Comparison of ENCODE assay signal across 13 cellular contexts in the genomic region with DNA sequence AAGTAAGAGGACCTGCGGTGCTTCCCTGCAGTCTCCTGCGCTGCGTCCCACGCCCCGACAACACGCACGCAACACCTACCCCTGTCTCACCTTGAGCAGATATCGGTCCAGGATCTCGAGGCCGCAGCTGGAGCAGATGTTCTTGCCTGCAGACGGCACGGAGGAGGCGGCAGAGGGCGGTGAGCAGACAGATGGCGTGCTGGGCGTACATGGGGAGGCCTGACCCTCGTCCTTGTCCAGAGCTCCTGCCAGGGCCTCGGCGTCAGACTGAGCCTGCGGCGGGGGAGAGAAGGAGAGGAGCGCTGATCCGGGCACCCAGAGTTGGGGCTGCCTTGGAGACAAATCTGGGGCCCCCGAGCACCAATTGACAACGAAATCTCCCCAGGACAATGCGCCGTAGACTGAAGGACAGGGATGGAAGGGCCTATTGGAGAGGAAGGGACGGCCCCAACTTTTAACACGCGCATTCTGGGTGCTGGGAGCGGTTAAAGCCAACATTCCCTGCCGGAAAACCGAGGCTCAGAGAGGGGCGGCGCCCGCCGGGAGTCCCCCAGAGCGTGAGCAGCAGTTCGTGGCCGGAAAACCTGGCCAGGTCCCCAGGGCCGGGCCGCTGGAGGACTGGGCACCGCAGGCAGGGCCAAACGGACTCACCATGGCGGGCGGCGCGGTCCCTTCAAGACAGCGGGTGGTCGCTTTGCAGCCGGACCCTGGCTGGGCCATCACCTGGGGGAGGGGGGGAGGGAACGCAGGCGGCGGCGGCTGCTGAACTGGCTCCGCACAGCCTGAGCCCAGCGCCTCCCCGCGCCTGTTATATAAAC. TPM values are rescaled to one million over a fixed set of nuclear protein-coding genes. Genes with fewer than 3 reads are reported as not detected.
DNase-seq lines count a peak whose midpoint lies in the region; ATAC-seq, FAIRE-seq and TF ChIP-seq lines count a peak whose summit lies in the region.
"Had no signal": no experiment of that assay in that cellular context is flagged by ENCODE, and none has a peak within 500 bp of the region (broad histone marks: within the 10 kb centered on the region; RNA-seq: fewer than 3 reads in every experiment).

No MANE protein-coding gene starts in this region.

- H3K27ac ChIP-seq in heart right ventricle (peak overlapping the region in 2 of 10 donors; percentile 45 to 70), H1 (ENCODE audit: low read depth, low read length) (no peak overlapping the region), upper lobe of left lung (no peak overlapping the region)
- H3K27ac ChIP-seq: prostate gland, thyroid gland had no signal

- TF ChIP-seq CTCF in heart right ventricle (IDR thresholded peaks at IDR 0.05), result peak in 1 of 9 donors; percentile 10
- no peak for TF ChIP-seq CTCF in H1 (IDR thresholded peaks at IDR 0.05; ENCODE audit: control extremely low read depth in 1 of 3, insufficient read depth in 1 of 3, low read depth in 1 of 3, low read length in 3 of 3)
- no peak for TF ChIP-seq CTCF in mucosa of descending colon (IDR thresholded peaks at IDR 0.05)
- TF ChIP-seq CTCF in upper lobe of left lung (IDR thresholded peaks at IDR 0.05), result no peak

- 7 to 17% methylated on average over 59 of the region's 59 CpGs for WGBS in heart right ventricle, 2 donors
- 2% methylated on average over 49 of the region's 59 CpGs; no CpG with 5 or more reads in 1 of the 2 experiments for WGBS in H1 (ENCODE audit: extremely low coverage in 1 of 2, insufficient coverage in 1 of 2, insufficient read length in 1 of 2, insufficient replicate concordance in 2 of 2, low coverage in 1 of 2, low lambda C conversion rate in 2 of 2, missing lambda C conversion rate in 1 of 2), 2 experiments
- WGBS in upper lobe of left lung, 2 donors, result 41 to 51% methylated on average over 18 to 55 of the region's 59 CpGs

- no peak for TF ChIP-seq EP300 in H1 (IDR thresholded peaks at IDR 0.05; ENCODE audit: borderline replicate concordance in 1 of 2, low read depth in 2 of 2, low read length in 2 of 2)
- TF ChIP-seq EP300 in upper lobe of left lung (IDR thresholded peaks at IDR 0.05), result no peak

- H3K27me3 ChIP-seq in heart right ventricle, result peaks cover 20 to 100% (median 92%) of the 10 kb centered on the region in 7 donors
- H3K27me3 ChIP-seq in H1 (replicated peaks in 1 of 4; ENCODE audit: control insufficient read depth in 3 of 4, extremely low read depth in 1 of 4, insufficient read depth in 3 of 4, low read length in 3 of 4), result peaks cover 82 to 100% (median 95%) of the 10 kb centered on the region in 4 experiments
- peaks cover 0 to 58% (median 31%) of the 10 kb centered on the region in 4 donors for H3K27me3 ChIP-seq in upper lobe of left lung

- H3K4ac ChIP-seq in H1 (replicated peaks; ENCODE audit: insufficient read length, low read depth, low read length), result no peak overlapping the region

- H2BK20ac ChIP-seq in H1 (ENCODE audit: low read length), result no peak overlapping the region

- no peaks in the 10 kb centered on the region for H3K36me3 Mint-ChIP-seq in natural killer cell treated with Interleukin-12 subunit alpha and Interleukin-12 subunit beta and Interleukin-15 and Interleukin-18, amount 100 ng/mL, for 72 hours

- H3K4me1 ChIP-seq in heart right ventricle (peaks cover 4 to 42% (median 32%) of the 10 kb centered on the region in 9 donors), H1 (replicated peaks in 1 of 4; ENCODE audit: control insufficient read depth in 3 of 4, insufficient read depth in 4 of 4, low read length in 3 of 4) (peaks cover 0 to 34% (median 17%) of the 10 kb centered on the region in 4 experiments; a peak in 6 of 7 replicates), mucosa of descending colon (ENCODE audit: low read depth) (peaks cover 15% of the 10 kb centered on the region), upper lobe of left lung (peaks cover 22 to 39% (median 27%) of the 10 kb centered on the region in 4 donors)

- no peaks in the 10 kb centered on the region for H3K9me3 ChIP-seq in heart right ventricle
- H3K9me3 ChIP-seq in H1 (ENCODE audit: insufficient read depth in 2 of 2, low read depth in 1 of 2, low read length in 1 of 2), result no peaks in the 10 kb centered on the region
- H3K9me3 ChIP-seq in mucosa of descending colon, result no peaks in the 10 kb centered on the region
- H3K9me3 ChIP-seq in upper lobe of left lung, result no peaks in the 10 kb centered on the region
- H3K9me3 ChIP-seq: prostate gland, thyroid gland had no signal

- no peak overlapping the region for H4K5ac ChIP-seq in H1 (ENCODE audit: insufficient read length, low read depth, low read length)

- H3K4me1 Mint-ChIP-seq in natural killer cell treated with Interleukin-12 subunit alpha and Interleukin-12 subunit beta and Interleukin-15 and Interleukin-18, amount 100 ng/mL, for 72 hours (ENCODE audit: low read depth in 2 of 2), result no peaks in the 10 kb centered on the region

- H2BK15ac ChIP-seq in H1 (ENCODE audit: low read length), result peak overlapping the region; percentile 20; the same call in 1 of the 2 replicates

- H4K91ac ChIP-seq in H1 (replicated peaks; ENCODE audit: insufficient read length, low read length), result peak overlapping the region; percentile 29

- no peak for TF ChIP-seq POLR2A in H1 (IDR thresholded peaks at IDR 0.05; ENCODE audit: control extremely low read depth in 1 of 2, low read depth in 2 of 2, low read length in 2 of 2)
- no peak for TF ChIP-seq POLR2A in upper lobe of left lung (IDR thresholded peaks at IDR 0.05)

- no peak overlapping the region for H3K23ac ChIP-seq in H1 (ENCODE audit: insufficient read length)

- H3K4me3 ChIP-seq in heart right ventricle, result peak overlapping the region; percentile 4 to 62 (median 52)
- H3K4me3 ChIP-seq in H1 (ENCODE audit: extremely low read depth in 1 of 4, insufficient read depth in 2 of 4, low read depth in 3 of 4, low read length in 4 of 4), result peak overlapping the region in 3 of 4 experiments; percentile 9 to 48 (median 16); a peak in 6 of 8 replicates
- no peak overlapping the region for H3K4me3 ChIP-seq in mucosa of descending colon
- H3K4me3 ChIP-seq in upper lobe of left lung, result peak overlapping the region in 3 of 4 donors; percentile 40 to 52 (median 47)

- H3K18ac ChIP-seq in H1 (ENCODE audit: extremely low read depth, low read length), result no peak overlapping the region

- CTCF ChIA-PET in H1 (lab: Charles Lee; ENCODE audit: partially characterized antibody), result interaction anchor here (0.9 to 1.7 kb wide), 6 partner anchors 13 to 125 kb away, joined by 3 to 10 read pairs (median 3); no protein-coding TSS in a partner anchor

- no peak overlapping the region for H2AK5ac ChIP-seq in H1 (ENCODE audit: low read depth, low read length)

- peaks cover 11 to 34% of the 10 kb centered on the region in 2 experiments for H4K20me1 ChIP-seq in H1 (replicated peaks in 1 of 2; ENCODE audit: control insufficient read depth in 1 of 2, insufficient read depth in 2 of 2, low read length in 2 of 2)

- no peak overlapping the region for H2BK120ac ChIP-seq in H1 (replicated peaks; ENCODE audit: low read depth, low read length)

- no peak overlapping the region for H3K14ac ChIP-seq in H1 (ENCODE audit: insufficient read length)

- ATAC-seq in heart right ventricle, result peak in 1 of 8 donors; percentile 13
- ATAC-seq in Right ventricle myocardium inferior, result no peak
- ATAC-seq in mucosa of descending colon, result peak; percentile 10
- no peak for ATAC-seq in upper lobe of left lung (ENCODE audit: low FRiP score in 2 of 2)
- ATAC-seq in natural killer cell treated with Interleukin-12 subunit alpha and Interleukin-12 subunit beta and Interleukin-15 and Interleukin-18, amount 100 ng/mL, for 72 hours, result no peak
- ATAC-seq: esophagus mucosa had no signal

- no peak overlapping the region for H3K9ac ChIP-seq in H1 (replicated peaks in 1 of 4; ENCODE audit: extremely low read depth in 1 of 4, low read depth in 3 of 4, low read length in 3 of 4)

- POLR2A ChIA-PET in H1 (lab: Charles Lee; ENCODE audit: partially characterized antibody), result interaction anchor here (1.3 to 2.7 kb wide), 2 partner anchors 11 to 38 kb away, joined by 6 to 26 read pairs; partner anchors contain the start of genes MRRF and RBM18

- H4K8ac ChIP-seq in H1 (ENCODE audit: extremely low read depth, insufficient read depth, low read length), result no peak overlapping the region

- H3K36me3 ChIP-seq in heart right ventricle, result no peaks in the 10 kb centered on the region
- peaks cover 0 to 4% (median 0%) of the 10 kb centered on the region in 4 experiments; a peak in 1 of 8 replicates for H3K36me3 ChIP-seq in H1 (ENCODE audit: control insufficient read depth in 2 of 4, insufficient read depth in 4 of 4, low read length in 3 of 4)
- H3K36me3 ChIP-seq in mucosa of descending colon (ENCODE audit: low read depth), result no peaks in the 10 kb centered on the region
- no peaks in the 10 kb centered on the region for H3K36me3 ChIP-seq in upper lobe of left lung
- H3K36me3 ChIP-seq: prostate gland, thyroid gland had no signal

- peaks cover 36 to 40% of the 10 kb centered on the region in 2 donors for H3K27me3 Mint-ChIP-seq in natural killer cell treated with Interleukin-12 subunit alpha and Interleukin-12 subunit beta and Interleukin-15 and Interleukin-18, amount 100 ng/mL, for 72 hours

- no peaks in the 10 kb centered on the region for H3K79me1 ChIP-seq in H1 (ENCODE audit: low read depth, low read length)

- H3K27ac Mint-ChIP-seq in natural killer cell treated with Interleukin-12 subunit alpha and Interleukin-12 subunit beta and Interleukin-15 and Interleukin-18, amount 100 ng/mL, for 72 hours, result no peak overlapping the region

- H3K4me3 Mint-ChIP-seq in natural killer cell treated with Interleukin-12 subunit alpha and Interleukin-12 subunit beta and Interleukin-15 and Interleukin-18, amount 100 ng/mL, for 72 hours, result no peak overlapping the region

- FAIRE-seq in H1 (lab: Jason Lieb, UNC), result no peak
- FAIRE-seq: bronchial epithelial cell had no signal

- H3K4me2 ChIP-seq in H1 (ENCODE audit: insufficient read depth in 1 of 2, low read depth in 2 of 2, low read length in 2 of 2), result peak overlapping the region; percentile 57 to 73

- H3K56ac ChIP-seq in H1 (replicated peaks; ENCODE audit: insufficient read length, low read depth, low read length), result no peak overlapping the region

- no peaks in the 10 kb centered on the region for H3K79me2 ChIP-seq in H1 (ENCODE audit: control insufficient read depth in 1 of 2, insufficient read depth in 2 of 2, low read length in 2 of 2)

- no peaks in the 10 kb centered on the region for H3K9me3 Mint-ChIP-seq in natural killer cell treated with Interleukin-12 subunit alpha and Interleukin-12 subunit beta and Interleukin-15 and Interleukin-18, amount 100 ng/mL, for 72 hours

- TF ChIP-seq RAD21 in H1 (IDR thresholded peaks at IDR 0.05 in 1 of 2, conservative IDR thresholded peaks at IDR 0.05 in 1 of 2; ENCODE audit: low read depth in 2 of 2, low read length in 2 of 2), result no peak

- H2BK12ac ChIP-seq in H1 (ENCODE audit: low read depth, low read length), result peak overlapping the region; percentile 69; the same call in 1 of the 2 replicates

- no peak overlapping the region for H2BK5ac ChIP-seq in H1 (ENCODE audit: low read depth, low read length)

- no peak overlapping the region for H2AFZ ChIP-seq in H1 (ENCODE audit: low read length)

- intact Hi-C loops in heart right ventricle (cut with DNase I) (loop anchor here in 1 of 10 donors (10.0 kb wide), 1 partner anchor 118 kb away; no protein-coding TSS in a partner anchor), Right ventricle myocardium inferior (cut with DNase I) (loop anchor here (5.0 to 10.0 kb wide), 2 partner anchors 100 to 118 kb away; no protein-coding TSS in a partner anchor), mucosa of descending colon (cut with DNase I, micrococcal nuclease) (loop anchor here in 1 of 2 donors (10.0 kb wide), 1 partner anchor 58 kb away; no protein-coding TSS in a partner anchor)

- DNase-seq in heart right ventricle (no peak), Right ventricle myocardium inferior (ENCODE audit: missing footprints) (no peak), H1 (ENCODE audit: low read depth in 1 of 2, low spot score in 2 of 2) (peak in 1 of 2 experiments; percentile 73), mucosa of descending colon (no peak), upper lobe of left lung (peak in 1 of 2 donors; percentile 82), cerebellar cortex (ENCODE audit: low spot score) (no peak), NCI-H1105 (lab: John Stamatoyannopoulos, UW) (no peak)
- no peak for DNase-seq in natural killer cell treated with Interleukin-12 subunit alpha and Interleukin-12 subunit beta and Interleukin-15 and Interleukin-18, amount 100 ng/mL, for 72 hours (ENCODE audit: low spot score)
- DNase-seq: SHP77 treated with DMSO at 0.1 percent for 48 hours had no signal

- peaks cover 4% of the 10 kb centered on the region; the same call in 1 of the 2 replicates for H3K23me2 ChIP-seq in H1 (ENCODE audit: low read depth, low read length)

RNA-seq across cellular contexts. Expression of gene LHX6, which starts 1.8 kb away (rescaled TPM):
- 1 to 10 TPM; 1.9 to 9.4 (median 4.8) TPM for total RNA-seq in heart right ventricle
- polyA plus RNA-seq in heart right ventricle, result 1 to 10 TPM; 7.3 to 7.5 TPM
- 6.1 TPM for total RNA-seq in Right ventricle myocardium inferior
- 1.2 and 1.9 TPM in 2 replicates for total RNA-seq in H1 (2021; fragmentation: NEBNext Ultra II Directional; extraction: Animal tissue kit (Norgen Biotek cat#: 25700))
- 0.92 and 1.0 TPM in 2 replicates for polyA plus RNA-seq in H1 (2011; rRNA removed)
- polyA plus RNA-seq in H1 (2011; cell fraction: cytosol; rRNA removed), result 0.96 TPM
- polyA plus RNA-seq in H1 (2011; cell fraction: nucleus; rRNA removed), result 1.3 TPM
- polyA plus RNA-seq in H1 (2012, experiment 1 of 2), result 0.47 to 1.5 TPM (median 0.91 TPM) in 4 replicates
- polyA plus RNA-seq in H1 (2012, experiment 2 of 2), result 0.52 TPM
- 1.3 TPM for polyA plus RNA-seq in H1 (2013, experiment 1 of 2)
- 1.4 TPM for polyA plus RNA-seq in H1 (2013, experiment 2 of 2)
- 0.63 and 0.88 TPM in 2 replicates for polyA minus RNA-seq in H1 (2011; rRNA and poly(A)+ RNA removed)
- polyA minus RNA-seq in H1 (2011; cell fraction: cytosol; rRNA and poly(A)+ RNA removed), result 0.44 TPM
- 1.4 TPM for polyA minus RNA-seq in H1 (2011; cell fraction: nucleus; rRNA and poly(A)+ RNA removed)
- 1 to 10 TPM; 2.0 to 5.1 (median 2.3) TPM for total RNA-seq in mucosa of descending colon
- 10 to 100 TPM in 1 of 6 donors, 1 to 10 TPM in 5; 1.0 to 11.3 (median 2.9) TPM for total RNA-seq in upper lobe of left lung
- total RNA-seq in natural killer cell treated with Interleukin-12 subunit alpha and Interleukin-12 subunit beta and Interleukin-15 and Interleukin-18, amount 100 ng/mL, for 72 hours, result not detected

RNA-seq across cellular contexts. Expression of gene RBM18, which starts 37.7 kb away (rescaled TPM):
- 10 to 100 TPM; 36.2 to 47.6 (median 43.4) TPM for total RNA-seq in heart right ventricle
- polyA plus RNA-seq in heart right ventricle, result 10 to 100 TPM in 1 of 2 donors, 1 to 10 TPM in 1; 6.0 to 13.6 TPM
- total RNA-seq in Right ventricle myocardium inferior, result 38.5 TPM
- 14.3 and 15.0 TPM in 2 replicates for total RNA-seq in H1 (2021; fragmentation: NEBNext Ultra II Directional; extraction: Animal tissue kit (Norgen Biotek cat#: 25700))
- 2.4 and 5.9 TPM in 2 replicates for polyA plus RNA-seq in H1 (2011; rRNA removed)
- 8.2 TPM for polyA plus RNA-seq in H1 (2011; cell fraction: cytosol; rRNA removed)
- polyA plus RNA-seq in H1 (2011; cell fraction: nucleus; rRNA removed), result 2.8 TPM
- 9.9 to 17.1 TPM (median 12.0 TPM) in 4 replicates for polyA plus RNA-seq in H1 (2012, experiment 1 of 2)
- polyA plus RNA-seq in H1 (2012, experiment 2 of 2), result 1.6 TPM
- polyA plus RNA-seq in H1 (2013, experiment 1 of 2), result 7.6 TPM
- 8.4 TPM for polyA plus RNA-seq in H1 (2013, experiment 2 of 2)
- 10.6 and 12.3 TPM in 2 replicates for polyA minus RNA-seq in H1 (2011; rRNA and poly(A)+ RNA removed)
- 4.3 TPM for polyA minus RNA-seq in H1 (2011; cell fraction: cytosol; rRNA and poly(A)+ RNA removed)
- polyA minus RNA-seq in H1 (2011; cell fraction: nucleus; rRNA and poly(A)+ RNA removed), result 4.4 TPM
- 10 to 100 TPM; 15.6 to 21.5 (median 17.2) TPM for total RNA-seq in mucosa of descending colon
- total RNA-seq in upper lobe of left lung, result 10 to 100 TPM in 3 of 6 donors, 1 to 10 TPM in 3; 3.0 to 19.9 (median 11.8) TPM
- 10 to 100 TPM; 29.0 to 34.4 TPM for total RNA-seq in natural killer cell treated with Interleukin-12 subunit alpha and Interleukin-12 subunit beta and Interleukin-15 and Interleukin-18, amount 100 ng/mL, for 72 hours

RNA-seq across cellular contexts. Expression of gene MRRF, which starts 37.7 kb away (rescaled TPM):
- 10 to 100 TPM; 30.3 to 45.9 (median 39.1) TPM for total RNA-seq in heart right ventricle
- polyA plus RNA-seq in heart right ventricle, result 10 to 100 TPM; 35.0 to 37.7 TPM
- total RNA-seq in Right ventricle myocardium inferior, result 39.1 TPM
- 42.2 and 47.8 TPM in 2 replicates for total RNA-seq in H1 (2021; fragmentation: NEBNext Ultra II Directional; extraction: Animal tissue kit (Norgen Biotek cat#: 25700))
- polyA plus RNA-seq in H1 (2011; rRNA removed), result 16.7 and 29.4 TPM in 2 replicates
- 34.9 TPM for polyA plus RNA-seq in H1 (2011; cell fraction: cytosol; rRNA removed)
- polyA plus RNA-seq in H1 (2011; cell fraction: nucleus; rRNA removed), result 35.9 TPM
- 33.0 to 43.0 TPM (median 39.6 TPM) in 4 replicates for polyA plus RNA-seq in H1 (2012, experiment 1 of 2)
- polyA plus RNA-seq in H1 (2012, experiment 2 of 2), result 8.0 TPM
- polyA plus RNA-seq in H1 (2013, experiment 1 of 2), result 41.6 TPM
- 37.7 TPM for polyA plus RNA-seq in H1 (2013, experiment 2 of 2)
- polyA minus RNA-seq in H1 (2011; rRNA and poly(A)+ RNA removed), result 52.5 and 65.8 TPM in 2 replicates
- polyA minus RNA-seq in H1 (2011; cell fraction: cytosol; rRNA and poly(A)+ RNA removed), result 20.6 TPM
- polyA minus RNA-seq in H1 (2011; cell fraction: nucleus; rRNA and poly(A)+ RNA removed), result 51.0 TPM
- 10 to 100 TPM; 46.5 to 65.2 (median 62.4) TPM for total RNA-seq in mucosa of descending colon
- total RNA-seq in upper lobe of left lung, result 10 to 100 TPM; 21.4 to 54.5 (median 29.7) TPM
- total RNA-seq in natural killer cell treated with Interleukin-12 subunit alpha and Interleukin-12 subunit beta and Interleukin-15 and Interleukin-18, amount 100 ng/mL, for 72 hours, result 10 to 100 TPM; 41.7 to 60.9 TPM
